In genomic region chr15:31216210-31216911, GRCh38 we compare ENCODE assay signal across 8 cellular contexts.
DNase-seq lines count a peak whose midpoint lies in the region; ATAC-seq and TF ChIP-seq lines count a peak whose summit lies in the region.

No MANE protein-coding gene starts in this region.

- peaks cover 13% of the 10 kb centered on the region for H3K4me1 Mint-ChIP-seq in chondrocyte (ENCODE audit: low read depth)

- peak; percentile 34 for TF ChIP-seq POLR2A in GM10847 (IDR thresholded peaks at IDR 0.05; ENCODE audit: extremely low read depth, insufficient read length)

- no peak for ATAC-seq in HG03378 (IDR thresholded peaks at IDR 0.05; ENCODE audit: unreplicated experiment)

- H3K9me3 Mint-ChIP-seq in chondrocyte (ENCODE audit: low read depth): peaks cover 3% of the 10 kb centered on the region

- peak; percentile 71 for DNase-seq in H4 (ENCODE audit: low spot score)
- DNase-seq in LoVo (ENCODE audit: low spot score): peak; percentile 92
- DNase-seq in T-helper 2 cell: peak in 4 of 5 experiments; percentile 15 to 72 (median 26)
- DNase-seq in chondrocyte (ENCODE audit: low spot score): no peak
- peak; percentile 84 for DNase-seq in left kidney (ENCODE audit: low read depth, low spot score)
- DNase-seq in stimulated activated CD4-positive, alpha-beta T cell treated with anti-CD3 and anti-CD28 coated beads, Interleukin-4, amount 100 ng/mL, for 24 hours: peak; percentile 42

- TF ChIP-seq CTCF in chondrocyte (IDR thresholded peaks at IDR 0.05): no peak

- H3K27me3 Mint-ChIP-seq in chondrocyte (ENCODE audit: low read depth): peaks cover under 1% of the 10 kb centered on the region

- H3K27ac Mint-ChIP-seq in chondrocyte (ENCODE audit: unreplicated experiment): no peak overlapping the region

- no peaks in the 10 kb centered on the region for H3K36me3 Mint-ChIP-seq in chondrocyte (ENCODE audit: low read depth)

- H3K4me3 Mint-ChIP-seq in chondrocyte (ENCODE audit: unreplicated experiment): peak overlapping the region; percentile 61
